ENCODE assay signal across 21 cellular contexts in genomic region chr2:141770511-141770910, GRCh38.
DNase-seq lines count a peak whose midpoint lies in the region; ATAC-seq, FAIRE-seq and TF ChIP-seq lines count a peak whose summit lies in the region.
"Had no signal": no experiment of that assay in that cellular context is flagged by ENCODE, and none has a peak within 500 bp of the region (broad histone marks: within the 10 kb centered on the region; RNA-seq: fewer than 3 reads in every experiment).

No MANE protein-coding gene starts in this region.

- DNase-seq in HepG2 (ENCODE audit: low spot score) (no peak), right lobe of liver (no peak), H1 (ENCODE audit: low read depth in 1 of 2, low spot score in 2 of 2) (no peak), mesendoderm (peak; percentile 6), PC-3 (no peak), MCF 10A (ENCODE audit: unreplicated experiment) (no peak), putamen (ENCODE audit: low spot score) (no peak)
- DNase-seq: 8988T; CD4-positive, alpha-beta memory T cell; DMS153; DMS79; GDM1; GM23248; H7; HFFc6 had no signal

- H3K36me3 Mint-ChIP-seq in MCF 10A (ENCODE audit: insufficient read depth, unreplicated experiment) = no peaks in the 10 kb centered on the region
- H3K36me3 Mint-ChIP-seq: CD14-positive monocyte; CD4-positive, alpha-beta memory T cell had no signal

- H3K79me1 ChIP-seq in H1 (ENCODE audit: low read depth, low read length) = no peaks in the 10 kb centered on the region
- no peaks in the 10 kb centered on the region for H3K79me1 ChIP-seq in mesendoderm (ENCODE audit: low read length)

- BruUV-seq in HepG2 (replicated peaks; lab: Mats Ljungman, UMichigan) (no TSS peak), PC-3 (replicated peaks; lab: Mats Ljungman, UMichigan) (no TSS peak), MCF 10A (replicated peaks; lab: Mats Ljungman, UMichigan) (no TSS peak)

- FAIRE-seq in HepG2 (lab: Jason Lieb, UNC) (no peak), H1 (lab: Jason Lieb, UNC) (no peak)
- FAIRE-seq: GM12892, GM18507 had no signal

- H2BK15ac ChIP-seq in H1 (ENCODE audit: low read length) (no peak overlapping the region), mesendoderm (replicated peaks; ENCODE audit: low read depth) (no peak overlapping the region)

- H2AFZ ChIP-seq in HepG2 (ENCODE audit: low read length) (no peak overlapping the region), H1 (ENCODE audit: low read length) (no peak overlapping the region), PC-3 (ENCODE audit: low read length) (no peak overlapping the region)
- H2AFZ ChIP-seq: GM23248 had no signal

- 4% methylated on average over 7 of the region's 7 CpGs for WGBS in HepG2 (ENCODE audit: low lambda C conversion rate)
- 63% methylated on average over 7 of the region's 7 CpGs for WGBS in right lobe of liver (ENCODE audit: insufficient coverage, low coverage, low lambda C conversion rate, missing lambda C conversion rate)
- WGBS in H1 (ENCODE audit: extremely low coverage in 1 of 2, insufficient coverage in 1 of 2, insufficient read length in 1 of 2, insufficient replicate concordance in 2 of 2, low coverage in 1 of 2, low lambda C conversion rate in 2 of 2, missing lambda C conversion rate in 1 of 2), 2 experiments = 77% methylated on average over 7 of the region's 7 CpGs; no CpG with 5 or more reads in 1 of the 2 experiments
- whole genome bisulfite sequencing in mesendoderm (ENCODE audit: extremely low coverage, insufficient coverage, low lambda C conversion rate) = no CpG with 5 or more reads among the region's 7 CpGs

- no peak overlapping the region for H3K27ac ChIP-seq in HepG2 (ENCODE audit: extremely low read length, insufficient read depth, low read length)
- H3K27ac ChIP-seq in right lobe of liver = no peak overlapping the region
- H3K27ac ChIP-seq in H1 (ENCODE audit: low read depth, low read length) = no peak overlapping the region
- H3K27ac ChIP-seq in mesendoderm (ENCODE audit: low read depth, low read length) = no peak overlapping the region
- no peak overlapping the region for H3K27ac ChIP-seq in PC-3 (ENCODE audit: low read length)
- H3K27ac ChIP-seq: BLaER1, GM23248, HL-60 had no signal

- H3K56ac ChIP-seq in H1 (replicated peaks; ENCODE audit: insufficient read length, low read depth, low read length) (no peak overlapping the region), mesendoderm (ENCODE audit: low read length) (no peak overlapping the region)

- H3K27me3 ChIP-seq in HepG2 (ENCODE audit: control insufficient read depth in 1 of 2, insufficient read depth in 2 of 2, low read length in 2 of 2) (no peaks in the 10 kb centered on the region), right lobe of liver (no peaks in the 10 kb centered on the region), H1 (replicated peaks in 1 of 4; ENCODE audit: control insufficient read depth in 3 of 4, extremely low read depth in 1 of 4, insufficient read depth in 3 of 4, low read length in 3 of 4) (no peaks in the 10 kb centered on the region), mesendoderm (ENCODE audit: insufficient read depth, low read length, poor library complexity) (no peaks in the 10 kb centered on the region), PC-3 (ENCODE audit: low read length) (no peaks in the 10 kb centered on the region)
- H3K27me3 ChIP-seq: BLaER1 had no signal

- H3K79me2 ChIP-seq in HepG2 (ENCODE audit: insufficient read depth, low read length) = no peaks in the 10 kb centered on the region
- no peaks in the 10 kb centered on the region for H3K79me2 ChIP-seq in H1 (ENCODE audit: control insufficient read depth in 1 of 2, insufficient read depth in 2 of 2, low read length in 2 of 2)
- no peaks in the 10 kb centered on the region for H3K79me2 ChIP-seq in mesendoderm (ENCODE audit: control insufficient read depth, insufficient read depth, low read length)
- H3K79me2 ChIP-seq in PC-3 (ENCODE audit: low read length) = no peaks in the 10 kb centered on the region

- H3K4me3 ChIP-seq in HepG2 (replicated peaks in 1 of 3; ENCODE audit: insufficient read depth in 1 of 3, low read depth in 2 of 3, low read length in 3 of 3) (no peak overlapping the region), right lobe of liver (no peak overlapping the region), H1 (ENCODE audit: extremely low read depth in 1 of 4, insufficient read depth in 2 of 4, low read depth in 3 of 4, low read length in 4 of 4) (no peak overlapping the region), mesendoderm (ENCODE audit: low read length) (no peak overlapping the region), PC-3 (ENCODE audit: low read length) (no peak overlapping the region)
- H3K4me3 ChIP-seq: BLaER1, GM23248 had no signal

- H3K9me3 ChIP-seq in HepG2 (ENCODE audit: low read length) (no peaks in the 10 kb centered on the region), right lobe of liver (no peaks in the 10 kb centered on the region), H1 (ENCODE audit: insufficient read depth in 2 of 2, low read depth in 1 of 2, low read length in 1 of 2) (no peaks in the 10 kb centered on the region), PC-3 (ENCODE audit: low read length) (no peaks in the 10 kb centered on the region)
- H3K9me3 ChIP-seq: BLaER1 had no signal

- no peak overlapping the region for H4K5ac ChIP-seq in H1 (ENCODE audit: insufficient read length, low read depth, low read length)
- no peak overlapping the region for H4K5ac ChIP-seq in mesendoderm (ENCODE audit: low read length)

- H3K9me3 Mint-ChIP-seq in MCF 10A (ENCODE audit: unreplicated experiment) = no peaks in the 10 kb centered on the region

- CTCF ChIA-PET in HepG2 (lab: Yijun Ruan, JAX; ENCODE audit: low intra/inter-chr PET ratio, low total read pairs) (no interaction called here), H1 (lab: Charles Lee; ENCODE audit: partially characterized antibody) (interaction anchor here (1.3 kb wide), 1 partner anchor 47 kb away, joined by 5 read pairs; no protein-coding TSS in a partner anchor), PC-3 (lab: Charles Lee) (no interaction called here), MCF 10A (lab: Yijun Ruan, JAX) (interaction anchor here (0.6 to 0.7 kb wide), 2 partner anchors 13 to 357 kb away, joined by 3 read pairs; no protein-coding TSS in a partner anchor)

- no peaks in the 10 kb centered on the region for H3K4me1 ChIP-seq in HepG2 (ENCODE audit: insufficient read depth, low read length)
- no peaks in the 10 kb centered on the region for H3K4me1 ChIP-seq in right lobe of liver
- peaks cover 0 to 2% (median 0%) of the 10 kb centered on the region in 4 experiments; a peak in 3 of 7 replicates for H3K4me1 ChIP-seq in H1 (replicated peaks in 1 of 4; ENCODE audit: control insufficient read depth in 3 of 4, insufficient read depth in 4 of 4, low read length in 3 of 4)
- H3K4me1 ChIP-seq in mesendoderm (ENCODE audit: control insufficient read depth, low read depth, low read length) = no peaks in the 10 kb centered on the region
- peaks cover 11% of the 10 kb centered on the region for H3K4me1 ChIP-seq in PC-3 (ENCODE audit: insufficient read depth, low read length)
- H3K4me1 ChIP-seq: BLaER1 had no signal

- H3K14ac ChIP-seq in H1 (ENCODE audit: insufficient read length) = no peak overlapping the region

- no peaks in the 10 kb centered on the region for H3K9me2 ChIP-seq in PC-3 (replicated peaks; ENCODE audit: low read length)

- H3K36me3 ChIP-seq in HepG2 (replicated peaks in 1 of 2; ENCODE audit: control insufficient read depth in 1 of 2, insufficient read depth in 2 of 2, low read length in 2 of 2) (no peaks in the 10 kb centered on the region), right lobe of liver (no peaks in the 10 kb centered on the region), H1 (ENCODE audit: control insufficient read depth in 2 of 4, insufficient read depth in 4 of 4, low read length in 3 of 4) (no peaks in the 10 kb centered on the region), mesendoderm (ENCODE audit: control insufficient read depth, insufficient read depth, low read length) (no peaks in the 10 kb centered on the region), PC-3 (ENCODE audit: low read depth, low read length) (no peaks in the 10 kb centered on the region)
- H3K36me3 ChIP-seq: BLaER1 had no signal

- no peak overlapping the region for H3K27ac Mint-ChIP-seq in MCF 10A (ENCODE audit: low read depth, unreplicated experiment)
- H3K27ac Mint-ChIP-seq: CD14-positive monocyte; CD4-positive, alpha-beta memory T cell; HFFc6 had no signal

- TF ChIP-seq EP300 in HepG2 (IDR thresholded peaks at IDR 0.05; ENCODE audit: low read depth in 2 of 2, low read length in 2 of 2) (no peak), HepG2 (CRISPR knock-in tag; IDR thresholded peaks at IDR 0.05; ENCODE audit: borderline replicate concordance) (no peak), H1 (IDR thresholded peaks at IDR 0.05; ENCODE audit: borderline replicate concordance in 1 of 2, low read depth in 2 of 2, low read length in 2 of 2) (no peak)

- H3K4ac ChIP-seq in H1 (replicated peaks; ENCODE audit: insufficient read length, low read depth, low read length) (no peak overlapping the region), mesendoderm (ENCODE audit: low read depth, low read length) (no peak overlapping the region)

- H4K8ac ChIP-seq in H1 (ENCODE audit: extremely low read depth, insufficient read depth, low read length) = no peak overlapping the region
- H4K8ac ChIP-seq in mesendoderm (ENCODE audit: low read depth, low read length) = no peak overlapping the region

- no peak for TF ChIP-seq RAD21 in HepG2 (CRISPR knock-in tag; IDR thresholded peaks at IDR 0.05)
- peak; percentile 42 to 49 for TF ChIP-seq RAD21 in H1 (IDR thresholded peaks at IDR 0.05 in 1 of 2, conservative IDR thresholded peaks at IDR 0.05 in 1 of 2; ENCODE audit: low read depth in 2 of 2, low read length in 2 of 2)

- no peaks in the 10 kb centered on the region for H4K20me1 ChIP-seq in HepG2 (ENCODE audit: insufficient read depth, low read length)
- no peaks in the 10 kb centered on the region for H4K20me1 ChIP-seq in H1 (replicated peaks in 1 of 2; ENCODE audit: control insufficient read depth in 1 of 2, insufficient read depth in 2 of 2, low read length in 2 of 2)
- no peaks in the 10 kb centered on the region for H4K20me1 ChIP-seq in PC-3 (ENCODE audit: low read length)
- H4K20me1 ChIP-seq: BLaER1 had no signal

- TF ChIP-seq CTCF in HepG2 (CRISPR knock-in tag; IDR thresholded peaks at IDR 0.05) (no peak), right lobe of liver (IDR thresholded peaks at IDR 0.05) (no peak), H1 (IDR thresholded peaks at IDR 0.05; ENCODE audit: control extremely low read depth in 1 of 3, insufficient read depth in 1 of 3, low read depth in 1 of 3, low read length in 3 of 3) (peak in 1 of 3 experiments; percentile 12; a peak in 1 of 4 replicates), PC-3 (conservative IDR thresholded peaks at IDR 0.05; ENCODE audit: low read depth, low read length) (no peak), MCF 10A (IDR thresholded peaks at IDR 0.05; ENCODE audit: unreplicated experiment) (no peak)

- no peak overlapping the region for H2AK5ac ChIP-seq in H1 (ENCODE audit: low read depth, low read length)
- no peak overlapping the region for H2AK5ac ChIP-seq in mesendoderm (ENCODE audit: low read length)

- H3K27me3 Mint-ChIP-seq in MCF 10A (ENCODE audit: insufficient read depth, unreplicated experiment) = peaks cover 64% of the 10 kb centered on the region
- H3K27me3 Mint-ChIP-seq: CD4-positive, alpha-beta memory T cell had no signal

- ATAC-seq in HepG2 = peak; percentile 29; the same call in 1 of the 3 replicates
- ATAC-seq in right lobe of liver = no peak
- ATAC-seq in PC-3 = no peak
- ATAC-seq: HCT116 had no signal

- H3K18ac ChIP-seq in H1 (ENCODE audit: extremely low read depth, low read length) (no peak overlapping the region), mesendoderm (ENCODE audit: low read length) (no peak overlapping the region)

- H3K4me3 Mint-ChIP-seq in MCF 10A (ENCODE audit: unreplicated experiment) = no peak overlapping the region
- H3K4me3 Mint-ChIP-seq: CD14-positive monocyte; CD4-positive, alpha-beta memory T cell; HFFc6 had no signal

- H2BK120ac ChIP-seq in H1 (replicated peaks; ENCODE audit: low read depth, low read length) (no peak overlapping the region), mesendoderm (ENCODE audit: low read depth, low read length) (no peak overlapping the region)

- H2BK12ac ChIP-seq in H1 (ENCODE audit: low read depth, low read length) = no peak overlapping the region

- H3F3A ChIP-seq in PC-3 (ENCODE audit: low read length, unreplicated experiment) = no peaks in the 10 kb centered on the region

- no peak overlapping the region for H4K91ac ChIP-seq in H1 (replicated peaks; ENCODE audit: insufficient read length, low read length)

- no peaks in the 10 kb centered on the region for H3K23me2 ChIP-seq in H1 (ENCODE audit: low read depth, low read length)

- H2BK20ac ChIP-seq in H1 (ENCODE audit: low read length) = no peak overlapping the region

- TF ChIP-seq POLR2A in HepG2 (IDR thresholded peaks at IDR 0.05; ENCODE audit: insufficient read depth in 1 of 2, low read depth in 2 of 2, low read length in 2 of 2) = no peak
- no peak for TF ChIP-seq POLR2A in right lobe of liver (IDR thresholded peaks at IDR 0.05)
- no peak for TF ChIP-seq POLR2A in H1 (IDR thresholded peaks at IDR 0.05; ENCODE audit: control extremely low read depth in 1 of 2, low read depth in 2 of 2, low read length in 2 of 2)

- H3K4me2 ChIP-seq in HepG2 (ENCODE audit: low read depth, low read length) (no peak overlapping the region), H1 (ENCODE audit: insufficient read depth in 1 of 2, low read depth in 2 of 2, low read length in 2 of 2) (no peak overlapping the region), mesendoderm (ENCODE audit: low read length) (no peak overlapping the region), PC-3 (ENCODE audit: low read length) (no peak overlapping the region)
- H3K4me2 ChIP-seq: BLaER1 had no signal

- POLR2A ChIA-PET in HepG2 (lab: Yijun Ruan, JAX) (no interaction called here), H1 (lab: Charles Lee; ENCODE audit: partially characterized antibody) (no interaction called here), PC-3 (lab: Charles Lee; ENCODE audit: unreplicated experiment) (no interaction called here), MCF 10A (lab: Yijun Ruan, JAX) (no interaction called here)

- intact Hi-C loops in HepG2 (cut with micrococcal nuclease; ENCODE audit: unreplicated experiment) = no loop called here
- intact Hi-C loops in right lobe of liver (cut with DNase I) = no loop called here
- intact Hi-C loops in PC-3 (cut with micrococcal nuclease) = no loop called here
- intact Hi-C loops in MCF 10A (cut with micrococcal nuclease) = no loop called here

- H3K4me1 Mint-ChIP-seq in MCF 10A (ENCODE audit: insufficient read depth, unreplicated experiment) = no peaks in the 10 kb centered on the region
- H3K4me1 Mint-ChIP-seq: CD14-positive monocyte; CD4-positive, alpha-beta memory T cell had no signal

- in situ Hi-C loops in HepG2 (cut with HindIII; ENCODE audit: extremely low pct_ligation_motif_present, low pct_unique_long_range_greater_than_20kb) = no loop called here

- no peak overlapping the region for H3K9ac ChIP-seq in HepG2 (ENCODE audit: insufficient read depth, low read depth, low read length)
- H3K9ac ChIP-seq in H1 (replicated peaks in 1 of 4; ENCODE audit: extremely low read depth in 1 of 4, low read depth in 3 of 4, low read length in 3 of 4) = no peak overlapping the region
- no peak overlapping the region for H3K9ac ChIP-seq in mesendoderm (ENCODE audit: low read length)
- no peak overlapping the region for H3K9ac ChIP-seq in PC-3 (ENCODE audit: low read length)
- H3K9ac ChIP-seq: BLaER1, GM23248 had no signal

- H3K23ac ChIP-seq in H1 (ENCODE audit: insufficient read length) (no peak overlapping the region), mesendoderm (ENCODE audit: low read length) (no peak overlapping the region)

- H2BK5ac ChIP-seq in H1 (ENCODE audit: low read depth, low read length) = no peak overlapping the region
- H2BK5ac ChIP-seq in mesendoderm (ENCODE audit: low read length) = no peak overlapping the region

Comparison
In these comparisons a context has a peak if more than half of its experiments do, and no peak if none do; other contexts are left out.
1. CTCF ChIA-PET loops: an anchor here in H1 (1.3 kb wide) and MCF 10A (0.6 to 0.7 kb wide); none called in HepG2 and PC-3.
2. Of the 41 proteins assayed by ChIP-seq in both HepG2 and H1: peak only in HepG2: none; only in H1: RAD21; in both: none; in neither: 39; mixed calls (peak in some experiments, not most) for 1.